ENCODE assay signal across 23 cellular contexts in the genomic region with DNA sequence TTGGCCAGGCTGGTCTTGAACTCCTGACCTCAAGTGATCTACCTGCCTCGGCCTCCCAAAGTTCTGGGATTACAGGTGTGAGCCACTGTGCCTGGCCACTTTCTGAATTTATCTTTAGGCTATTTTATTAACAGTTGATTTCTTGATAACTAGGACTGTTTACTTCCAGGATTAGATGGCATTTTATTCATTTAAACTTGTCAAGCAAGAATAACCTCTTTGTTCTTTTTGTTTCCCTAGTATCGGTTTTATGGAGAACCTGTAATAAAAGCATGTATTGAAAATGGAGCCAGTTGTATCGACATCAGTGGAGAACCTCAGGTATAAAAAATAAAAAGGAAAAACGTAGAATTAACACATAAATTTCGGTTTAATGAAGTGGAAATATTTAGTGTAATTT.
"Had no signal": no experiment of that assay in that cellular context is flagged by ENCODE, and none has a peak within 500 bp of the region (broad histone marks: within the 10 kb centered on the region; RNA-seq: fewer than 3 reads in every experiment).

No MANE protein-coding gene starts in this region.

- H3K27me3 ChIP-seq: colonic mucosa, esophagus muscularis mucosa, gastrocnemius medialis, heart right ventricle, left lung had no signal

- H3K4me3 ChIP-seq: colonic mucosa, esophagus muscularis mucosa, gastrocnemius medialis, heart right ventricle, left lung, lower lobe of right lung, mucosa of descending colon had no signal

- H3K9me3 ChIP-seq: colonic mucosa, esophagus muscularis mucosa, gastrocnemius medialis, heart right ventricle, left lung, lower lobe of right lung, mucosa of descending colon had no signal

- FAIRE-seq: endometrium, islet of Langerhans, keratinocyte had no signal

- ATAC-seq: effector memory CD8-positive, alpha-beta T cell; gastrocnemius medialis; heart right ventricle; left cardiac atrium; left lung; left ventricle myocardium superior; lower lobe of right lung; mucosa of descending colon had no signal

- H3K4me1 ChIP-seq: colonic mucosa, esophagus muscularis mucosa, gastrocnemius medialis, left lung, lower lobe of right lung had no signal

- H3K27ac ChIP-seq: colonic mucosa, esophagus muscularis mucosa, gastrocnemius medialis, left lung, lower lobe of right lung had no signal

- DNase-seq: colonic mucosa; cortex of kidney; effector CD8-positive, alpha-beta T cell; effector memory CD8-positive, alpha-beta T cell; endodermal cell; foreskin fibroblast; foreskin melanocyte; gastrocnemius medialis; glutamatergic neuron; head of caudate nucleus; heart right ventricle; hippocampal formation; left cardiac atrium; left lung; left ventricle myocardium superior; lower lobe of right lung; mesenchymal stem cell; mucosa of descending colon; naive B cell had no signal

- H3K36me3 ChIP-seq: colonic mucosa had no signal
